Comparison of ENCODE assay signal across 8 cellular contexts in the genomic region with DNA sequence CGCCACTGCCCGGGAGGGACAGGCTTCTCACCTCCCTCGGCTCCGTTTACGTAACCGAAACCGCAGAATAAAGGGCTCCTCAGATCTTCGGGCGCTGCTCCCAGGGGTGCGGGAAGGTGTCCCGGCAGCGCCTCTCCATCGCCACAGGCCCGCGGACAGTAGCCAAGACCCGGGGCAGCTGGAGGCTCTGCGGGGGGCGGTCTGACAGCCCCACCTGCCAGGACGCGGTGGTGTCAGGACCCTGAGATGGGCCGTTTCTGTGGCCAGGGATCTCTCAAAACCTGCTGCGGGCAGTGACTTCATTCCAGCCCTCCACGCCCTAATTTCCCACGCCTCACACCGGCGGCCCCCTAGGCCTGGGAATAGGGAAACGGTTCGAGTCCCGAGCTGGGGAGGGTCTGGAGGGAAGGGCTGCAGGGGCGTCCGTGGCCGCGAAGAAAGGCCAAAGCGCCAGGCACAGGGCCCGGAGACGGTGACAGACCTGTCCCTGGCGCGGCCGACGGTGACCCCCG. TPM values are rescaled to one million over a fixed set of nuclear protein-coding genes. Genes with fewer than 3 reads are reported as not detected.
DNase-seq lines count a peak whose midpoint lies in the region; ATAC-seq, FAIRE-seq and TF ChIP-seq lines count a peak whose summit lies in the region.
"Not testable (repeated sequence)": the region's sequence is repeated elsewhere in the genome, so short reads cannot be mapped to it uniquely, and the experiment has no call there.

No MANE protein-coding gene starts in this region.

- intact Hi-C loops in OCI-LY7 (cut with micrococcal nuclease; ENCODE audit: unreplicated experiment); mucosa of descending colon (cut with DNase I, micrococcal nuclease): not testable (repeated sequence)

- DNase-seq in BE2C (peak; percentile 27), mucosa of descending colon (peak in 2 of 3 donors; percentile 41 to 46)
- not testable (repeated sequence) for DNase-seq in OCI-LY7 (ENCODE audit: low spot score); astrocyte (ENCODE audit: low read depth); smooth muscle cell (lab: John Stamatoyannopoulos, UW; ENCODE audit: unreplicated experiment)

- H3K79me2 ChIP-seq in OCI-LY7 (ENCODE audit: insufficient read depth, low read depth, low read length); astrocyte (ENCODE audit: insufficient read depth, low read length); smooth muscle cell (ENCODE audit: low read depth): not testable (repeated sequence)

- WGBS in gastroesophageal sphincter (ENCODE audit: low coverage in 1 of 2), 2 donors, result no CpG with 5 or more reads among the region's 41 CpGs
- 0% methylated on average over 5 of the region's 41 CpGs for WGBS in smooth muscle cell (ENCODE audit: low lambda C conversion rate)

- H3K4me2 ChIP-seq in OCI-LY7 (ENCODE audit: low read length) (peak overlapping the region; percentile 26; the same call in 1 of the 2 replicates), astrocyte (ENCODE audit: low read length) (peak overlapping the region; percentile 67), smooth muscle cell (peak overlapping the region; percentile 68)

- not testable (repeated sequence) for H4K20me1 ChIP-seq in OCI-LY7 (ENCODE audit: insufficient read depth, low read length); astrocyte (ENCODE audit: insufficient read depth, low read length); smooth muscle cell (ENCODE audit: low read depth)

- H3F3A ChIP-seq in smooth muscle cell (ENCODE audit: low read depth), result not testable (repeated sequence)

- H3K36me3 Mint-ChIP-seq in astrocyte (ENCODE audit: low read depth, unreplicated experiment), result not testable (repeated sequence)

- not testable (repeated sequence) for H3K9me3 Mint-ChIP-seq in astrocyte (ENCODE audit: unreplicated experiment)

- H3K27me3 ChIP-seq in BE2C; astrocyte (ENCODE audit: insufficient read depth, low read length); gastroesophageal sphincter; smooth muscle cell (ENCODE audit: low read depth): not testable (repeated sequence)

- POLR2A ChIA-PET in OCI-LY7 (lab: Charles Lee), result not testable (repeated sequence)

- H3K4me3 Mint-ChIP-seq in astrocyte (ENCODE audit: unreplicated experiment), result not testable (repeated sequence)

- H3K36me3 ChIP-seq in BE2C; OCI-LY7 (ENCODE audit: insufficient read depth, low read length); astrocyte (ENCODE audit: insufficient read depth, low read length); gastroesophageal sphincter; mucosa of descending colon (ENCODE audit: low read depth); smooth muscle cell (ENCODE audit: low read depth): not testable (repeated sequence)

- TF ChIP-seq POLR2A in gastroesophageal sphincter (IDR thresholded peaks at IDR 0.05), result not testable (repeated sequence)

- H3K9ac ChIP-seq in astrocyte (ENCODE audit: low read length); smooth muscle cell (ENCODE audit: low read depth): not testable (repeated sequence)

- not testable (repeated sequence) for H2AFZ ChIP-seq in OCI-LY7 (ENCODE audit: low read length); astrocyte (ENCODE audit: low read depth, low read length); smooth muscle cell (ENCODE audit: low read depth)

- not testable (repeated sequence) for FAIRE-seq in astrocyte (lab: Jason Lieb, UNC)

- peak; percentile 19 for ATAC-seq in GM19035 (IDR thresholded peaks at IDR 0.05; ENCODE audit: unreplicated experiment)
- ATAC-seq in HG02884 (IDR thresholded peaks at IDR 0.05; ENCODE audit: unreplicated experiment), result peak; percentile 15
- not testable (repeated sequence) for ATAC-seq in gastroesophageal sphincter
- peak; percentile 26 for ATAC-seq in mucosa of descending colon

- peaks cover 12% of the 10 kb centered on the region for H3K27me3 Mint-ChIP-seq in astrocyte (ENCODE audit: low read depth, unreplicated experiment)

- H3K9me2 ChIP-seq in OCI-LY7 (ENCODE audit: insufficient read depth, low read length), result not testable (repeated sequence)

- TF ChIP-seq EP300 in gastroesophageal sphincter (IDR thresholded peaks at IDR 0.05), result not testable (repeated sequence)

- not testable (repeated sequence) for H3K4me1 Mint-ChIP-seq in astrocyte (ENCODE audit: low read depth, unreplicated experiment)

- H3K9me3 ChIP-seq in BE2C; OCI-LY7 (ENCODE audit: low read length); astrocyte (ENCODE audit: insufficient read depth, low read depth, low read length); gastroesophageal sphincter; mucosa of descending colon; smooth muscle cell (replicated peaks; ENCODE audit: low read depth): not testable (repeated sequence)

- H3K27ac ChIP-seq in OCI-LY7 (ENCODE audit: low read depth, low read length, poor library complexity, severe bottlenecking); astrocyte (ENCODE audit: low read depth, low read length); smooth muscle cell (ENCODE audit: low read depth): not testable (repeated sequence)
- H3K27ac ChIP-seq in gastroesophageal sphincter, result peak overlapping the region; percentile 78 to 90 (median 89)

- H3K4me1 ChIP-seq in BE2C; OCI-LY7 (ENCODE audit: insufficient read depth, low read length, poor library complexity, severe bottlenecking); astrocyte (ENCODE audit: insufficient read depth, low read length); gastroesophageal sphincter; mucosa of descending colon (ENCODE audit: low read depth); smooth muscle cell (ENCODE audit: low read depth): not testable (repeated sequence)

- peak overlapping the region; percentile 46 for H3K4me3 ChIP-seq in BE2C (ENCODE audit: low read depth, low read length)
- H3K4me3 ChIP-seq in OCI-LY7 (ENCODE audit: low read depth, low read length, poor library complexity, severe bottlenecking); astrocyte (ENCODE audit: insufficient read depth, low read depth, low read length); mucosa of descending colon: not testable (repeated sequence)
- H3K4me3 ChIP-seq in gastroesophageal sphincter, result peak overlapping the region; percentile 66 to 69
- peak overlapping the region; percentile 35 for H3K4me3 ChIP-seq in smooth muscle cell

- not testable (repeated sequence) for TF ChIP-seq CTCF in BE2C (IDR thresholded peaks at IDR 0.05; ENCODE audit: low read depth, low read length); OCI-LY7 (conservative IDR thresholded peaks at IDR 0.05; ENCODE audit: low read length); astrocyte (IDR thresholded peaks at IDR 0.05; ENCODE audit: insufficient read depth, low read depth, low read length); gastroesophageal sphincter (IDR thresholded peaks at IDR 0.05); mucosa of descending colon (IDR thresholded peaks at IDR 0.05); smooth muscle cell (IDR thresholded peaks at IDR 0.05; ENCODE audit: borderline replicate concordance, insufficient read depth, poor library complexity, severe bottlenecking)

- BruUV-seq in OCI-LY7 (replicated peaks; lab: Mats Ljungman, UMichigan), result not testable (repeated sequence)

- H3K27ac Mint-ChIP-seq in astrocyte (ENCODE audit: unreplicated experiment), result not testable (repeated sequence)

- CTCF ChIA-PET in OCI-LY7 (lab: Charles Lee; ENCODE audit: unreplicated experiment), result not testable (repeated sequence)

RNA-seq across cellular contexts. Expression of gene TPPP, which starts 0.6 kb away (rescaled TPM):
- 7.5 TPM for polyA plus RNA-seq in BE2C (2012; ENCODE audit: insufficient read depth, insufficient read length, low read depth)
- not detected in 2 replicates for total RNA-seq in OCI-LY7 (2014; rRNA removed; shearing (Covaris generic))
- not detected in 2 replicates for total RNA-seq in OCI-LY7 (2022)
- total RNA-seq in astrocyte, result 1.9 and 2.2 TPM in 2 replicates
- 10 to 100 TPM; 13.3 to 42.8 (median 32.0) TPM for total RNA-seq in gastroesophageal sphincter
- total RNA-seq in mucosa of descending colon, result 10 to 100 TPM in 1 of 3 donors, 1 to 10 TPM in 2; 2.2 to 18.1 (median 2.2) TPM
- under 0.01 TPM in 1 of 2 replicates, not detected in the other for total RNA-seq in smooth muscle cell
- not detected in 2 replicates for polyA plus RNA-seq in smooth muscle cell
